Comparison of ENCODE assay signal across 1 cellular context in the genomic region with DNA sequence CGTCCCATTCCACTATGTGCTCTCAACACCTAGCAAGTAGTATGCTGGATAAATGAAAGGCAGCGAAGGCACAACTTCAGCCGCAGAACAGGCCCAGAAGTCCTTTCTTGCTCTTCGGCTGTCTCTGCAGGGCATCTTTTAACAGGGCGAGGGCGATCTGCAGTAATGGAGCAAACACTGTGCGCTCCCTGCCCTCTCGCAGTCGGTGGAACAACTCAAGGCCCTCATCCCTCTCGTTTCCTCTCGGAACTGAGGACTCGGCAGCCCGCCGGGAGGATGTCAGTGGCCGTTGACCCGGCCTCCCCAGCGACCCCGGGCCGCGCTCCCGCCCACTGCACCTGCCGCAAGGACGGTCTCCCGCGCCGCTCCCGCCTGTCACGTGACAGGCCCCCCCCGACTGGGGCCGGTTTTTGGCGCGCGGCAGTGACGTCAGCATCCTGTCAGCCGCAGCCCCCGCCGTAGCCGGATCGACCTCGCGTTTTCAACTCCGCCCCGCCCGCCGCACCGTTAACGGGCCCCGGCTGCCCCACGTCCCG.
A peak's percentile ranks its signal among the peaks of the same experiment; 100 is the strongest.
TF ChIP-seq lines count a peak whose summit lies in the region.

No MANE protein-coding gene starts in this region.

TF ChIP-seq in HEK293, 187 proteins besides CTCF, POLR2A, EP300 and RAD21 (continued from another document and continues in another):
- TF ChIP-seq, protein P1, sequence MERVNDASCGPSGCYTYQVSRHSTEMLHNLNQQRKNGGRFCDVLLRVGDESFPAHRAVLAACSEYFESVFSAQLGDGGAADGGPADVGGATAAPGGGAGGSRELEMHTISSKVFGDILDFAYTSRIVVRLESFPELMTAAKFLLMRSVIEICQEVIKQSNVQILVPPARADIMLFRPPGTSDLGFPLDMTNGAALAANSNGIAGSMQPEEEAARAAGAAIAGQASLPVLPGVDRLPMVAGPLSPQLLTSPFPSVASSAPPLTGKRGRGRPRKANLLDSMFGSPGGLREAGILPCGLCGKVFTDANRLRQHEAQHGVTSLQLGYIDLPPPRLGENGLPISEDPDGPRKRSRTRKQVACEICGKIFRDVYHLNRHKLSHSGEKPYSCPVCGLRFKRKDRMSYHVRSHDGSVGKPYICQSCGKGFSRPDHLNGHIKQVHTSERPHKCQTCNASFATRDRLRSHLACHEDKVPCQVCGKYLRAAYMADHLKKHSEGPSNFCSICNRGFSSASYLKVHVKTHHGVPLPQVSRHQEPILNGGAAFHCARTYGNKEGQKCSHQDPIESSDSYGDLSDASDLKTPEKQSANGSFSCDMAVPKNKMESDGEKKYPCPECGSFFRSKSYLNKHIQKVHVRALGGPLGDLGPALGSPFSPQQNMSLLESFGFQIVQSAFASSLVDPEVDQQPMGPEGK (tag by site-specific recombination; IDR thresholded peaks at IDR 0.05), result peak; percentile 95
- TF ChIP-seq ZNF777 (tag by site-specific recombination; IDR thresholded peaks at IDR 0.05; ENCODE audit: borderline replicate concordance) (no peak), ZNF394 (tag by site-specific recombination; IDR thresholded peaks at IDR 0.05; ENCODE audit: borderline replicate concordance) (peak; percentile 36; the same call in 1 of the 2 replicates), ZNF76 (tag by site-specific recombination; IDR thresholded peaks at IDR 0.05; ENCODE audit: borderline replicate concordance, low read depth) (peak; percentile 45; the same call in 1 of the 2 replicates), ZNF354C (tag by site-specific recombination; IDR thresholded peaks at IDR 0.05; ENCODE audit: borderline replicate concordance, low read depth) (no peak), ZNF558 (tag by site-specific recombination; IDR thresholded peaks at IDR 0.05) (no peak), IKZF3 (tag by site-specific recombination; IDR thresholded peaks at IDR 0.05) (no peak), ZNF302 (tag by site-specific recombination; IDR thresholded peaks at IDR 0.05; ENCODE audit: low read depth) (no peak), ZNF560 (tag by site-specific recombination; IDR thresholded peaks at IDR 0.05; ENCODE audit: borderline replicate concordance) (no peak), ZNF274 (IDR thresholded peaks at IDR 0.05; ENCODE audit: low read length) (no peak), ZNF274 (tag by site-specific recombination; IDR thresholded peaks at IDR 0.05; ENCODE audit: borderline replicate concordance) (no peak), ZNF146 (tag by site-specific recombination; IDR thresholded peaks at IDR 0.05) (peak; percentile 7; the same call in 1 of the 2 replicates), ZNF404 (tag by site-specific recombination; IDR thresholded peaks at IDR 0.05) (no peak), ZNF529 (tag by site-specific recombination; IDR thresholded peaks at IDR 0.05; ENCODE audit: insufficient replicate concordance) (no peak), ZNF707 (tag by site-specific recombination; IDR thresholded peaks at IDR 0.05) (no peak), ZNF791 (tag by site-specific recombination; IDR thresholded peaks at IDR 0.05) (no peak), SP3 (tag by site-specific recombination; IDR thresholded peaks at IDR 0.05) (peak; percentile 71), ZNF585B (tag by site-specific recombination; IDR thresholded peaks at IDR 0.05) (no peak)
- TF ChIP-seq, protein P2, sequence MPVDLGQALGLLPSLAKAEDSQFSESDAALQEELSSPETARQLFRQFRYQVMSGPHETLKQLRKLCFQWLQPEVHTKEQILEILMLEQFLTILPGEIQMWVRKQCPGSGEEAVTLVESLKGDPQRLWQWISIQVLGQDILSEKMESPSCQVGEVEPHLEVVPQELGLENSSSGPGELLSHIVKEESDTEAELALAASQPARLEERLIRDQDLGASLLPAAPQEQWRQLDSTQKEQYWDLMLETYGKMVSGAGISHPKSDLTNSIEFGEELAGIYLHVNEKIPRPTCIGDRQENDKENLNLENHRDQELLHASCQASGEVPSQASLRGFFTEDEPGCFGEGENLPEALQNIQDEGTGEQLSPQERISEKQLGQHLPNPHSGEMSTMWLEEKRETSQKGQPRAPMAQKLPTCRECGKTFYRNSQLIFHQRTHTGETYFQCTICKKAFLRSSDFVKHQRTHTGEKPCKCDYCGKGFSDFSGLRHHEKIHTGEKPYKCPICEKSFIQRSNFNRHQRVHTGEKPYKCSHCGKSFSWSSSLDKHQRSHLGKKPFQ (tag by site-specific recombination; IDR thresholded peaks at IDR 0.05), result no peak
- TF ChIP-seq, protein P3, sequence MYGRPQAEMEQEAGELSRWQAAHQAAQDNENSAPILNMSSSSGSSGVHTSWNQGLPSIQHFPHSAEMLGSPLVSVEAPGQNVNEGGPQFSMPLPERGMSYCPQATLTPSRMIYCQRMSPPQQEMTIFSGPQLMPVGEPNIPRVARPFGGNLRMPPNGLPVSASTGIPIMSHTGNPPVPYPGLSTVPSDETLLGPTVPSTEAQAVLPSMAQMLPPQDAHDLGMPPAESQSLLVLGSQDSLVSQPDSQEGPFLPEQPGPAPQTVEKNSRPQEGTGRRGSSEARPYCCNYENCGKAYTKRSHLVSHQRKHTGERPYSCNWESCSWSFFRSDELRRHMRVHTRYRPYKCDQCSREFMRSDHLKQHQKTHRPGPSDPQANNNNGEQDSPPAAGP (tag by site-specific recombination; IDR thresholded peaks at IDR 0.05), result peak; percentile 55; the same call in 1 of the 2 replicates
- TF ChIP-seq, protein P4, sequence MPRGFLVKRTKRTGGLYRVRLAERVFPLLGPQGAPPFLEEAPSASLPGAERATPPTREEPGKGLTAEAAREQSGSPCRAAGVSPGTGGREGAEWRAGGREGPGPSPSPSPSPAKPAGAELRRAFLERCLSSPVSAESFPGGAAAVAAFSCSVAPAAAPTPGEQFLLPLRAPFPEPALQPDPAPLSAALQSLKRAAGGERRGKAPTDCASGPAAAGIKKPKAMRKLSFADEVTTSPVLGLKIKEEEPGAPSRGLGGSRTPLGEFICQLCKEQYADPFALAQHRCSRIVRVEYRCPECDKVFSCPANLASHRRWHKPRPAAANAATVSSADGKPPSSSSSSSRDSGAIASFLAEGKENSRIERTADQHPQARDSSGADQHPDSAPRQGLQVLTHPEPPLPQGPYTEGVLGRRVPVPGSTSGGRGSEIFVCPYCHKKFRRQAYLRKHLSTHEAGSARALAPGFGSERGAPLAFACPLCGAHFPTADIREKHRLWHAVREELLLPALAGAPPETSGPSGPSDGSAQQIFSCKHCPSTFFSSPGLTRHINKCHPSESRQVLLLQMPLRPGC (tag by site-specific recombination; IDR thresholded peaks at IDR 0.05), result no peak
- TF ChIP-seq, protein P5, sequence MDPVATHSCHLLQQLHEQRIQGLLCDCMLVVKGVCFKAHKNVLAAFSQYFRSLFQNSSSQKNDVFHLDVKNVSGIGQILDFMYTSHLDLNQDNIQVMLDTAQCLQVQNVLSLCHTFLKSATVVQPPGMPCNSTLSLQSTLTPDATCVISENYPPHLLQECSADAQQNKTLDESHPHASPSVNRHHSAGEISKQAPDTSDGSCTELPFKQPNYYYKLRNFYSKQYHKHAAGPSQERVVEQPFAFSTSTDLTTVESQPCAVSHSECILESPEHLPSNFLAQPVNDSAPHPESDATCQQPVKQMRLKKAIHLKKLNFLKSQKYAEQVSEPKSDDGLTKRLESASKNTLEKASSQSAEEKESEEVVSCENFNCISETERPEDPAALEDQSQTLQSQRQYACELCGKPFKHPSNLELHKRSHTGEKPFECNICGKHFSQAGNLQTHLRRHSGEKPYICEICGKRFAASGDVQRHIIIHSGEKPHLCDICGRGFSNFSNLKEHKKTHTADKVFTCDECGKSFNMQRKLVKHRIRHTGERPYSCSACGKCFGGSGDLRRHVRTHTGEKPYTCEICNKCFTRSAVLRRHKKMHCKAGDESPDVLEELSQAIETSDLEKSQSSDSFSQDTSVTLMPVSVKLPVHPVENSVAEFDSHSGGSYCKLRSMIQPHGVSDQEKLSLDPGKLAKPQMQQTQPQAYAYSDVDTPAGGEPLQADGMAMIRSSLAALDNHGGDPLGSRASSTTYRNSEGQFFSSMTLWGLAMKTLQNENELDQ (tag by site-specific recombination; IDR thresholded peaks at IDR 0.05; ENCODE audit: low read depth), result no peak
- TF ChIP-seq, protein P6, sequence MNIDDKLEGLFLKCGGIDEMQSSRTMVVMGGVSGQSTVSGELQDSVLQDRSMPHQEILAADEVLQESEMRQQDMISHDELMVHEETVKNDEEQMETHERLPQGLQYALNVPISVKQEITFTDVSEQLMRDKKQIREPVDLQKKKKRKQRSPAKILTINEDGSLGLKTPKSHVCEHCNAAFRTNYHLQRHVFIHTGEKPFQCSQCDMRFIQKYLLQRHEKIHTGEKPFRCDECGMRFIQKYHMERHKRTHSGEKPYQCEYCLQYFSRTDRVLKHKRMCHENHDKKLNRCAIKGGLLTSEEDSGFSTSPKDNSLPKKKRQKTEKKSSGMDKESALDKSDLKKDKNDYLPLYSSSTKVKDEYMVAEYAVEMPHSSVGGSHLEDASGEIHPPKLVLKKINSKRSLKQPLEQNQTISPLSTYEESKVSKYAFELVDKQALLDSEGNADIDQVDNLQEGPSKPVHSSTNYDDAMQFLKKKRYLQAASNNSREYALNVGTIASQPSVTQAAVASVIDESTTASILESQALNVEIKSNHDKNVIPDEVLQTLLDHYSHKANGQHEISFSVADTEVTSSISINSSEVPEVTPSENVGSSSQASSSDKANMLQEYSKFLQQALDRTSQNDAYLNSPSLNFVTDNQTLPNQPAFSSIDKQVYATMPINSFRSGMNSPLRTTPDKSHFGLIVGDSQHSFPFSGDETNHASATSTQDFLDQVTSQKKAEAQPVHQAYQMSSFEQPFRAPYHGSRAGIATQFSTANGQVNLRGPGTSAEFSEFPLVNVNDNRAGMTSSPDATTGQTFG (tag by site-specific recombination; IDR thresholded peaks at IDR 0.05; ENCODE audit: borderline replicate concordance), result no peak
- TF ChIP-seq, protein P7, sequence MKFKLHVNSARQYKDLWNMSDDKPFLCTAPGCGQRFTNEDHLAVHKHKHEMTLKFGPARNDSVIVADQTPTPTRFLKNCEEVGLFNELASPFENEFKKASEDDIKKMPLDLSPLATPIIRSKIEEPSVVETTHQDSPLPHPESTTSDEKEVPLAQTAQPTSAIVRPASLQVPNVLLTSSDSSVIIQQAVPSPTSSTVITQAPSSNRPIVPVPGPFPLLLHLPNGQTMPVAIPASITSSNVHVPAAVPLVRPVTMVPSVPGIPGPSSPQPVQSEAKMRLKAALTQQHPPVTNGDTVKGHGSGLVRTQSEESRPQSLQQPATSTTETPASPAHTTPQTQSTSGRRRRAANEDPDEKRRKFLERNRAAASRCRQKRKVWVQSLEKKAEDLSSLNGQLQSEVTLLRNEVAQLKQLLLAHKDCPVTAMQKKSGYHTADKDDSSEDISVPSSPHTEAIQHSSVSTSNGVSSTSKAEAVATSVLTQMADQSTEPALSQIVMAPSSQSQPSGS (tag by site-specific recombination; IDR thresholded peaks at IDR 0.05; ENCODE audit: low read depth), result peak; percentile 88
- TF ChIP-seq, protein P8, sequence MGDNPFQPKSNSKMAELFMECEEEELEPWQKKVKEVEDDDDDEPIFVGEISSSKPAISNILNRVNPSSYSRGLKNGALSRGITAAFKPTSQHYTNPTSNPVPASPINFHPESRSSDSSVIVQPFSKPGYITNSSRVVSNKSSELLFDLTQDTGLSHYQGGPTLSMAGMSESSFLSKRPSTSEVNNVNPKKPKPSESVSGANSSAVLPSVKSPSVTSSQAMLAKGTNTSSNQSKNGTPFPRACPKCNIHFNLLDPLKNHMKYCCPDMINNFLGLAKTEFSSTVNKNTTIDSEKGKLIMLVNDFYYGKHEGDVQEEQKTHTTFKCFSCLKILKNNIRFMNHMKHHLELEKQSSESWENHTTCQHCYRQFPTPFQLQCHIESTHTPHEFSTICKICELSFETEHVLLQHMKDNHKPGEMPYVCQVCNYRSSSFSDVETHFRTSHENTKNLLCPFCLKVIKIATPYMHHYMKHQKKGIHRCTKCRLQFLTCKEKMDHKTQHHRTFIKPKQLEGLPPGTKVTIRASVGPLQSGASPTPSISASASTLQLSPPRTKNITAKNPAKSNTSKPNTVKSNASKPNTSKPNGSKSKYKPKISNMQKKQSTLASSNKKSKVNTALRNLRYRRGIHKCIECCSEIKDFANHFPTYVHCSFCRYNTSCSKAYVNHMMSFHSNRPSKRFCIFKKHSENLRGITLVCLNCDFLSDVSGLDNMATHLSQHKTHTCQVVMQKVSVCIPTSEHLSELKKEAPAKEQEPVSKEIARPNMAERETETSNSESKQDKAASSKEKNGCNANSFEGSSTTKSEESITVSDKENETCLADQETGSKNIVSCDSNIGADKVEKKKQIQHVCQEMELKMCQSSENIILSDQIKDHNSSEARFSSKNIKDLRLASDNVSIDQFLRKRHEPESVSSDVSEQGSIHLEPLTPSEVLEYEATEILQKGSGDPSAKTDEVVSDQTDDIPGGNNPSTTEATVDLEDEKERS (tag by site-specific recombination; IDR thresholded peaks at IDR 0.05), result no peak
- TF ChIP-seq, protein P9, sequence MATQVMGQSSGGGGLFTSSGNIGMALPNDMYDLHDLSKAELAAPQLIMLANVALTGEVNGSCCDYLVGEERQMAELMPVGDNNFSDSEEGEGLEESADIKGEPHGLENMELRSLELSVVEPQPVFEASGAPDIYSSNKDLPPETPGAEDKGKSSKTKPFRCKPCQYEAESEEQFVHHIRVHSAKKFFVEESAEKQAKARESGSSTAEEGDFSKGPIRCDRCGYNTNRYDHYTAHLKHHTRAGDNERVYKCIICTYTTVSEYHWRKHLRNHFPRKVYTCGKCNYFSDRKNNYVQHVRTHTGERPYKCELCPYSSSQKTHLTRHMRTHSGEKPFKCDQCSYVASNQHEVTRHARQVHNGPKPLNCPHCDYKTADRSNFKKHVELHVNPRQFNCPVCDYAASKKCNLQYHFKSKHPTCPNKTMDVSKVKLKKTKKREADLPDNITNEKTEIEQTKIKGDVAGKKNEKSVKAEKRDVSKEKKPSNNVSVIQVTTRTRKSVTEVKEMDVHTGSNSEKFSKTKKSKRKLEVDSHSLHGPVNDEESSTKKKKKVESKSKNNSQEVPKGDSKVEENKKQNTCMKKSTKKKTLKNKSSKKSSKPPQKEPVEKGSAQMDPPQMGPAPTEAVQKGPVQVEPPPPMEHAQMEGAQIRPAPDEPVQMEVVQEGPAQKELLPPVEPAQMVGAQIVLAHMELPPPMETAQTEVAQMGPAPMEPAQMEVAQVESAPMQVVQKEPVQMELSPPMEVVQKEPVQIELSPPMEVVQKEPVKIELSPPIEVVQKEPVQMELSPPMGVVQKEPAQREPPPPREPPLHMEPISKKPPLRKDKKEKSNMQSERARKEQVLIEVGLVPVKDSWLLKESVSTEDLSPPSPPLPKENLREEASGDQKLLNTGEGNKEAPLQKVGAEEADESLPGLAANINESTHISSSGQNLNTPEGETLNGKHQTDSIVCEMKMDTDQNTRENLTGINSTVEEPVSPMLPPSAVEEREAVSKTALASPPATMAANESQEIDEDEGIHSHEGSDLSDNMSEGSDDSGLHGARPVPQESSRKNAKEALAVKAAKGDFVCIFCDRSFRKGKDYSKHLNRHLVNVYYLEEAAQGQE (tag by site-specific recombination; IDR thresholded peaks at IDR 0.05), result no peak
- TF ChIP-seq, protein P10, sequence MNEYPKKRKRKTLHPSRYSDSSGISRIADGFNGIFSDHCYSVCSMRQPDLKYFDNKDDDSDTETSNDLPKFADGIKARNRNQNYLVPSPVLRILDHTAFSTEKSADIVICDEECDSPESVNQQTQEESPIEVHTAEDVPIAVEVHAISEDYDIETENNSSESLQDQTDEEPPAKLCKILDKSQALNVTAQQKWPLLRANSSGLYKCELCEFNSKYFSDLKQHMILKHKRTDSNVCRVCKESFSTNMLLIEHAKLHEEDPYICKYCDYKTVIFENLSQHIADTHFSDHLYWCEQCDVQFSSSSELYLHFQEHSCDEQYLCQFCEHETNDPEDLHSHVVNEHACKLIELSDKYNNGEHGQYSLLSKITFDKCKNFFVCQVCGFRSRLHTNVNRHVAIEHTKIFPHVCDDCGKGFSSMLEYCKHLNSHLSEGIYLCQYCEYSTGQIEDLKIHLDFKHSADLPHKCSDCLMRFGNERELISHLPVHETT (tag by site-specific recombination; IDR thresholded peaks at IDR 0.05), result 0 out of 2 replicates have a peak, but pooled peaks have one; percentile 28
